In the genomic region with DNA sequence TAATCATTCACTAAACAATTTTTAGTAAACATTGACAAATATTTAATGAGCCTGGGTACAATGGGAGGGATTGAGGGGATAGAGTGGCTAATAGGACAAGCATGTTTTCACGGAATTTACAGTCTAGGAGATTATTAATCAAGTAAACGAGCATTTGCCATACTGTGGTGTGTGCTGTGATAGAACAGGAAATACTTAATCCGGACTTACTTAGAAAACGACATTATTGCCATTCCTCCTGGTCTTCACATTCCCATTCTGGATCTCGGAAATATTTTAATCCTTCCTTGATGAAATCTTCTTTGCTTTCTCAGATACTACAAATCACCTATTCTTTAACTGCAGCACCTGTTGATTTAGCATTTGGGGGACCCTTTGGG, we compare ENCODE assay signal across 8 cellular contexts. TPM values are rescaled to one million over a fixed set of nuclear protein-coding genes. Genes with fewer than 3 reads are reported as not detected.
DNase-seq lines count a peak whose midpoint lies in the region; ATAC-seq, FAIRE-seq and TF ChIP-seq lines count a peak whose summit lies in the region.

No MANE protein-coding gene starts in this region.

- ATAC-seq in HG03460 (IDR thresholded peaks at IDR 0.05; ENCODE audit: unreplicated experiment): no peak

- H2AFZ ChIP-seq in astrocyte (ENCODE audit: low read depth, low read length): peak overlapping the region; percentile 79

- TF ChIP-seq CTCF in A673 (conservative IDR thresholded peaks at IDR 0.05; ENCODE audit: low read depth, low read length) (no peak), astrocyte (IDR thresholded peaks at IDR 0.05; ENCODE audit: insufficient read depth, low read depth, low read length) (no peak), liver (IDR thresholded peaks at IDR 0.05; ENCODE audit: low read depth, low read length, missing input control) (no peak)

- peak overlapping the region; percentile 88 for H3K4me2 ChIP-seq in astrocyte (ENCODE audit: low read length)

- peak overlapping the region; percentile 90 for H3K27ac ChIP-seq in A673 (ENCODE audit: low read depth, low read length, poor library complexity, severe bottlenecking)
- peak overlapping the region; percentile 77 for H3K27ac ChIP-seq in astrocyte (ENCODE audit: low read depth, low read length)
- peak overlapping the region; percentile 91 to 92 for H3K27ac ChIP-seq in liver (ENCODE audit: low read depth in 1 of 2, low read length in 2 of 2)
- no peak overlapping the region for H3K27ac ChIP-seq in urinary bladder (ENCODE audit: low read depth)

- H3K36me3 Mint-ChIP-seq in astrocyte (ENCODE audit: low read depth, unreplicated experiment): peaks cover 7% of the 10 kb centered on the region

- WGBS in liver: 6% methylated on average over 5 of the region's 5 CpGs
- WGBS in urinary bladder: 13% methylated on average over 5 of the region's 5 CpGs

- TF ChIP-seq RAD21 in liver (IDR thresholded peaks at IDR 0.05): no peak

- H3K9me3 Mint-ChIP-seq in astrocyte (ENCODE audit: unreplicated experiment): no peaks in the 10 kb centered on the region

- H3K27ac Mint-ChIP-seq in astrocyte (ENCODE audit: unreplicated experiment): peak overlapping the region; percentile 86

- H3K4me3 Mint-ChIP-seq in astrocyte (ENCODE audit: unreplicated experiment): peak overlapping the region; percentile 98

- peaks cover 13% of the 10 kb centered on the region for H4K20me1 ChIP-seq in astrocyte (ENCODE audit: insufficient read depth, low read length)

- intact Hi-C loops in A673 (cut with micrococcal nuclease; ENCODE audit: unreplicated experiment): loop anchor here (1.0 kb wide), 1 partner anchor 136 kb away; no protein-coding TSS in a partner anchor

- BruUV-seq in A673 (replicated peaks; lab: Mats Ljungman, UMichigan): TSS peak; percentile 63

- no peaks in the 10 kb centered on the region for H3K9me3 ChIP-seq in A673 (ENCODE audit: low read depth, low read length, poor library complexity, severe bottlenecking)
- H3K9me3 ChIP-seq in astrocyte (ENCODE audit: insufficient read depth, low read depth, low read length): no peaks in the 10 kb centered on the region
- H3K9me3 ChIP-seq in liver (ENCODE audit: control insufficient read depth in 4 of 4, low read length in 3 of 4): no peaks in the 10 kb centered on the region

- CTCF ChIA-PET in A673 (lab: Charles Lee): interaction anchor here (0.9 to 1.6 kb wide), 2 partner anchors 136 to 167 kb away, joined by 4 to 9 read pairs; no protein-coding TSS in a partner anchor

- H3K27me3 ChIP-seq in A673 (replicated peaks; ENCODE audit: insufficient read depth, low read depth, low read length, poor library complexity) (no peaks in the 10 kb centered on the region), astrocyte (ENCODE audit: insufficient read depth, low read length) (no peaks in the 10 kb centered on the region), liver (ENCODE audit: control insufficient read depth in 4 of 4, insufficient read depth in 4 of 4, low read length in 3 of 4) (no peaks in the 10 kb centered on the region)

- peaks cover 6% of the 10 kb centered on the region for H3K4me1 Mint-ChIP-seq in astrocyte (ENCODE audit: low read depth, unreplicated experiment)

- peaks cover 45% of the 10 kb centered on the region for H3K79me2 ChIP-seq in astrocyte (ENCODE audit: insufficient read depth, low read length)

- peaks cover 14% of the 10 kb centered on the region for H3K4me1 ChIP-seq in A673 (ENCODE audit: insufficient read depth, low read length, poor library complexity, severe bottlenecking)
- H3K4me1 ChIP-seq in astrocyte (ENCODE audit: insufficient read depth, low read length): no peaks in the 10 kb centered on the region
- H3K4me1 ChIP-seq in liver (ENCODE audit: control insufficient read depth in 4 of 4, insufficient read depth in 4 of 4, low read length in 3 of 4): peaks cover 0 to 16% (median 2%) of the 10 kb centered on the region in 4 donors
- peaks cover 1% of the 10 kb centered on the region for H3K4me1 ChIP-seq in urinary bladder (ENCODE audit: insufficient read depth)

- H3K9ac ChIP-seq in astrocyte (ENCODE audit: low read length) (peak overlapping the region; percentile 89), liver (ENCODE audit: low read depth in 1 of 2, low read length in 2 of 2) (peak overlapping the region; percentile 34 to 66)

- no peaks in the 10 kb centered on the region for H3K27me3 Mint-ChIP-seq in astrocyte (ENCODE audit: low read depth, unreplicated experiment)

- peak overlapping the region; percentile 74 for H3K4me3 ChIP-seq in A673 (ENCODE audit: low read depth, low read length, poor library complexity, severe bottlenecking)
- peak overlapping the region; percentile 82 for H3K4me3 ChIP-seq in astrocyte (ENCODE audit: insufficient read depth, low read depth, low read length)
- H3K4me3 ChIP-seq in liver (ENCODE audit: low read depth in 1 of 3, low read length in 3 of 3): peak overlapping the region; percentile 27 to 78 (median 73)
- peak overlapping the region; percentile 65 for H3K4me3 ChIP-seq in urinary bladder (ENCODE audit: low read depth, low read length)

- DNase-seq in A673 (ENCODE audit: low spot score) (peak; percentile 54), HCEC 1CT (peak; percentile 24), astrocyte (ENCODE audit: low read depth) (peak; percentile 65), NCI-H1417 treated with DMSO at 0.1 percent for 48 hours (lab: John Stamatoyannopoulos, UW) (no peak), NCI-H1436 (lab: John Stamatoyannopoulos, UW) (no peak)

- FAIRE-seq in astrocyte (lab: Jason Lieb, UNC): no peak

- POLR2A ChIA-PET in A673 (lab: Charles Lee; ENCODE audit: low non-redundant PET): no interaction called here

- H3K36me3 ChIP-seq in A673 (ENCODE audit: insufficient read depth, low read length, poor library complexity, severe bottlenecking): peaks cover 13% of the 10 kb centered on the region
- no peaks in the 10 kb centered on the region for H3K36me3 ChIP-seq in astrocyte (ENCODE audit: insufficient read depth, low read length)
- peaks cover 0 to 3% (median under 1%) of the 10 kb centered on the region in 4 donors for H3K36me3 ChIP-seq in liver (ENCODE audit: control insufficient read depth in 4 of 4, insufficient read depth in 3 of 4, low read depth in 1 of 4, low read length in 3 of 4)
- H3K36me3 ChIP-seq in urinary bladder (ENCODE audit: insufficient read depth): no peaks in the 10 kb centered on the region

TF ChIP-seq in liver, 16 proteins besides CTCF, POLR2A, EP300 and RAD21 (continues in another document):
- TF ChIP-seq NR2F2 (IDR thresholded peaks at IDR 0.05): no peak
- no peak for TF ChIP-seq TAF1 (conservative IDR thresholded peaks at IDR 0.05)
- TF ChIP-seq GABPA (IDR thresholded peaks at IDR 0.05 in 1 of 2, conservative IDR thresholded peaks at IDR 0.05 in 1 of 2): no peak
- TF ChIP-seq, protein P1, sequence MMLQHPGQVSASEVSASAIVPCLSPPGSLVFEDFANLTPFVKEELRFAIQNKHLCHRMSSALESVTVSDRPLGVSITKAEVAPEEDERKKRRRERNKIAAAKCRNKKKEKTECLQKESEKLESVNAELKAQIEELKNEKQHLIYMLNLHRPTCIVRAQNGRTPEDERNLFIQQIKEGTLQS (IDR thresholded peaks at IDR 0.05): no peak
- TF ChIP-seq, protein P2, sequence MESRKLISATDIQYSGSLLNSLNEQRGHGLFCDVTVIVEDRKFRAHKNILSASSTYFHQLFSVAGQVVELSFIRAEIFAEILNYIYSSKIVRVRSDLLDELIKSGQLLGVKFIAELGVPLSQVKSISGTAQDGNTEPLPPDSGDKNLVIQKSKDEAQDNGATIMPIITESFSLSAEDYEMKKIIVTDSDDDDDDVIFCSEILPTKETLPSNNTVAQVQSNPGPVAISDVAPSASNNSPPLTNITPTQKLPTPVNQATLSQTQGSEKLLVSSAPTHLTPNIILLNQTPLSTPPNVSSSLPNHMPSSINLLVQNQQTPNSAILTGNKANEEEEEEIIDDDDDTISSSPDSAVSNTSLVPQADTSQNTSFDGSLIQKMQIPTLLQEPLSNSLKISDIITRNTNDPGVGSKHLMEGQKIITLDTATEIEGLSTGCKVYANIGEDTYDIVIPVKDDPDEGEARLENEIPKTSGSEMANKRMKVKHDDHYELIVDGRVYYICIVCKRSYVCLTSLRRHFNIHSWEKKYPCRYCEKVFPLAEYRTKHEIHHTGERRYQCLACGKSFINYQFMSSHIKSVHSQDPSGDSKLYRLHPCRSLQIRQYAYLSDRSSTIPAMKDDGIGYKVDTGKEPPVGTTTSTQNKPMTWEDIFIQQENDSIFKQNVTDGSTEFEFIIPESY (IDR thresholded peaks at IDR 0.05): no peak
- no peak for TF ChIP-seq JUND (IDR thresholded peaks at IDR 0.05)
- TF ChIP-seq, protein P3, sequence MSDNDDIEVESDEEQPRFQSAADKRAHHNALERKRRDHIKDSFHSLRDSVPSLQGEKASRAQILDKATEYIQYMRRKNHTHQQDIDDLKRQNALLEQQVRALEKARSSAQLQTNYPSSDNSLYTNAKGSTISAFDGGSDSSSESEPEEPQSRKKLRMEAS (IDR thresholded peaks at IDR 0.05): no peak
- TF ChIP-seq FOXA1 (IDR thresholded peaks at IDR 0.05): no peak
- TF ChIP-seq RXRA (IDR thresholded peaks at IDR 0.05): peak in 1 of 2 donors; percentile 2
- TF ChIP-seq HNF4A (conservative IDR thresholded peaks at IDR 0.05): no peak
- no peak for TF ChIP-seq EGR1 (IDR thresholded peaks at IDR 0.05; ENCODE audit: low read depth in 2 of 2)
- peak; percentile 16 for TF ChIP-seq SP1 (IDR thresholded peaks at IDR 0.05)
- peak; percentile 32 for TF ChIP-seq FOXA2 (IDR thresholded peaks at IDR 0.05)

RNA-seq across cellular contexts. Expression of a gene that starts 0.9 kb away (rescaled TPM):
- total RNA-seq in A673 (2021) (91.8 and 100 TPM in 2 replicates), astrocyte (27.4 and 33.8 TPM in 2 replicates), liver (10 to 100 TPM in 1 of 2 donors, 1 to 10 TPM in 1; 6.9 to 14.0 TPM), urinary bladder (8.8 TPM)
- polyA plus RNA-seq in liver (1 to 10 TPM; 5.7 to 6.4 TPM), urinary bladder (9.0 TPM)

RNA-seq across cellular contexts. Expression of a gene that starts 39.7 kb away (rescaled TPM):
- total RNA-seq in A673 (2021) (69.3 and 73.3 TPM in 2 replicates), astrocyte (42.6 and 46.0 TPM in 2 replicates), liver (10 to 100 TPM in 1 of 2 donors, 1 to 10 TPM in 1; 5.1 to 17.2 TPM), urinary bladder (48.6 TPM)
- polyA plus RNA-seq in liver (1 to 10 TPM; 5.2 to 8.9 TPM), urinary bladder (17.9 TPM)

RNA-seq across cellular contexts. Expression of a gene that starts 39.7 kb away (rescaled TPM):
- total RNA-seq in A673 (2021) (39.4 TPM in 2 replicates), astrocyte (44.7 and 47.3 TPM in 2 replicates), liver (1 to 10 TPM; 6.5 to 8.2 TPM), urinary bladder (20.6 TPM)
- polyA plus RNA-seq in liver (10 to 100 TPM in 1 of 2 donors, 1 to 10 TPM in 1; 3.3 to 14.0 TPM), urinary bladder (29.0 TPM)

RNA-seq across cellular contexts. Expression of a gene that starts 52.1 kb away (rescaled TPM):
- 70.6 and 74.1 TPM in 2 replicates for total RNA-seq in A673 (2021)
- 27.5 and 28.4 TPM in 2 replicates for total RNA-seq in astrocyte
- total RNA-seq in liver: 10 to 100 TPM; 14.8 to 27.5 TPM
- polyA plus RNA-seq in liver: 10 to 100 TPM; 22.9 to 30.1 TPM
- total RNA-seq in urinary bladder: 24.3 TPM
- 39.5 TPM for polyA plus RNA-seq in urinary bladder

RNA-seq across cellular contexts. Expression of a gene that starts 52.1 kb away (rescaled TPM):
- total RNA-seq in A673 (2021) (53.3 and 65.3 TPM in 2 replicates), astrocyte (19.9 and 28.0 TPM in 2 replicates), liver (1 to 10 TPM; 6.0 to 7.4 TPM), urinary bladder (8.5 TPM)
- polyA plus RNA-seq in liver (1 to 10 TPM; 2.2 to 3.7 TPM), urinary bladder (12.8 TPM)

Comparison
In these comparisons a context has a peak if more than half of its experiments do, and no peak if none do; other contexts are left out.
1. DNase-seq: peak in A673 (single experiment), HCEC 1CT (single experiment) and astrocyte (single experiment); none in NCI-H1417 treated with DMSO at 0.1 percent for 48 hours (single experiment) and NCI-H1436 (single experiment).
2. Peak in every context shown above with its lines, with median percentiles within 50 percentile points of each other: H3K4me3 ChIP-seq.